Comparison of ENCODE assay signal across 9 cellular contexts in genomic region chr1:161193561-161194235, GRCh38. TPM values are rescaled to one million over a fixed set of nuclear protein-coding genes. Genes with fewer than 3 reads are reported as not detected.
DNase-seq lines count a peak whose midpoint lies in the region; ATAC-seq and TF ChIP-seq lines count a peak whose summit lies in the region.
"Had no signal": no experiment of that assay in that cellular context is flagged by ENCODE, and none has a peak within 500 bp of the region (broad histone marks: within the 10 kb centered on the region; RNA-seq: fewer than 3 reads in every experiment).

No MANE protein-coding gene starts in this region.

- peak overlapping the region in 1 of 2 donors; percentile 11 for H3K4me3 ChIP-seq in vagina

- no peak for TF ChIP-seq POLR2A in vagina (IDR thresholded peaks at IDR 0.05)

- H3K36me3 Mint-ChIP-seq in endothelial cell (ENCODE audit: low read depth, unreplicated experiment): peaks cover 25% of the 10 kb centered on the region

- H3K4me1 Mint-ChIP-seq in endothelial cell (ENCODE audit: unreplicated experiment): peaks cover 71% of the 10 kb centered on the region

- H3K4me1 ChIP-seq in vagina: peaks cover 57% of the 10 kb centered on the region

- no peak overlapping the region for H3K4me3 Mint-ChIP-seq in endothelial cell (ENCODE audit: unreplicated experiment)

- no peaks in the 10 kb centered on the region for H3K9me3 ChIP-seq in vagina

- ATAC-seq in left cardiac atrium: peak in 1 of 2 donors; percentile 18

- H3K27me3 Mint-ChIP-seq in endothelial cell (ENCODE audit: unreplicated experiment): peaks cover 9% of the 10 kb centered on the region

- H3K9me3 Mint-ChIP-seq in endothelial cell (ENCODE audit: unreplicated experiment): no peaks in the 10 kb centered on the region

- H3K27me3 ChIP-seq in vagina: no peaks in the 10 kb centered on the region

- peak overlapping the region; percentile 13 for H3K27ac Mint-ChIP-seq in endothelial cell (ENCODE audit: unreplicated experiment)

- intact Hi-C loops in left cardiac atrium (cut with DNase I) (loop anchor here (10.0 kb wide), 2 partner anchors 181 to 191 kb away; no protein-coding TSS in a partner anchor), cardiac septum (cut with DNase I) (loop anchor here (5.0 kb wide), 1 partner anchor 99 kb away; no protein-coding TSS in a partner anchor), vagina (cut with DNase I) (loop anchor here (10.0 kb wide), 1 partner anchor 191 kb away; no protein-coding TSS in a partner anchor)

- DNase-seq in left cardiac atrium (peak; percentile 45), cardiac septum (ENCODE audit: low spot score) (no peak), endothelial cell (ENCODE audit: low spot score) (no peak), middle frontal gyrus (ENCODE audit: extremely low spot score, low spot score) (peak; percentile 69), vagina (ENCODE audit: extremely low spot score in 2 of 2) (no peak), DMS79 treated with DMSO at 0.1 percent for 48 hours (lab: John Stamatoyannopoulos, UW) (no peak), DMS79 (lab: John Stamatoyannopoulos, UW) (no peak)
- no peak for DNase-seq in central memory CD4-positive, alpha-beta T cell
- DNase-seq: stimulated activated CD4-positive, alpha-beta T cell treated with anti-CD3 and anti-CD28 coated beads, Interleukin-12 subunit alpha, Interleukin-12 subunit beta, amount 100 ng/mL, for 4 hours had no signal

- TF ChIP-seq CTCF in endothelial cell (IDR thresholded peaks at IDR 0.05; ENCODE audit: unreplicated experiment) (no peak), vagina (IDR thresholded peaks at IDR 0.05) (no peak)

- peaks cover 0 to 16% of the 10 kb centered on the region in 2 donors for H3K36me3 ChIP-seq in vagina

- H3K27ac ChIP-seq in vagina: peak overlapping the region; percentile 59

RNA-seq across cellular contexts. Expression of gene ADAMTS4, which starts 5.2 kb away (rescaled TPM):
- total RNA-seq in left cardiac atrium (100 to 1,000 TPM in 1 of 2 donors, 10 to 100 TPM in 1; 16.5 to 117 TPM), cardiac septum (24.0 TPM), endothelial cell (ENCODE audit: unreplicated experiment) (56.8 TPM), vagina (78.3 TPM)

RNA-seq across cellular contexts. Expression of gene NDUFS2, which starts 8.5 kb away (rescaled TPM):
- 100 to 1,000 TPM; 169 to 198 TPM for total RNA-seq in left cardiac atrium
- 253 TPM for total RNA-seq in cardiac septum
- 93.1 TPM for total RNA-seq in endothelial cell (ENCODE audit: unreplicated experiment)
- total RNA-seq in vagina: 104 TPM

RNA-seq across cellular contexts. Expression of gene B4GALT3, which starts 16.4 kb away (rescaled TPM):
- total RNA-seq in left cardiac atrium (10 to 100 TPM; 19.7 to 25.2 TPM), cardiac septum (22.2 TPM), endothelial cell (ENCODE audit: unreplicated experiment) (44.0 TPM), vagina (16.2 TPM)

RNA-seq across cellular contexts. Expression of gene FCER1G, which starts 21.4 kb away (rescaled TPM):
- total RNA-seq in left cardiac atrium: 10 to 100 TPM; 35.9 to 92.7 TPM
- total RNA-seq in cardiac septum: 11.4 TPM
- 4.3 TPM for total RNA-seq in endothelial cell (ENCODE audit: unreplicated experiment)
- total RNA-seq in vagina: 64.8 TPM

RNA-seq across cellular contexts. Expression of gene PPOX, which starts 27.5 kb away (rescaled TPM):
- total RNA-seq in left cardiac atrium (10 to 100 TPM; 12.7 to 16.3 TPM), cardiac septum (12.9 TPM), endothelial cell (ENCODE audit: unreplicated experiment) (39.0 TPM), vagina (16.7 TPM)

Comparison
In these comparisons a context has a peak if more than half of its experiments do, and no peak if none do; other contexts are left out.
1. DNase-seq: peak in left cardiac atrium (single experiment) and middle frontal gyrus (single experiment); none in cardiac septum (single experiment), endothelial cell (single experiment), vagina (0 of 2), DMS79 treated with DMSO at 0.1 percent for 48 hours (single experiment), central memory CD4-positive, alpha-beta T cell (single experiment) and DMS79 (single experiment).